In the genomic region with DNA sequence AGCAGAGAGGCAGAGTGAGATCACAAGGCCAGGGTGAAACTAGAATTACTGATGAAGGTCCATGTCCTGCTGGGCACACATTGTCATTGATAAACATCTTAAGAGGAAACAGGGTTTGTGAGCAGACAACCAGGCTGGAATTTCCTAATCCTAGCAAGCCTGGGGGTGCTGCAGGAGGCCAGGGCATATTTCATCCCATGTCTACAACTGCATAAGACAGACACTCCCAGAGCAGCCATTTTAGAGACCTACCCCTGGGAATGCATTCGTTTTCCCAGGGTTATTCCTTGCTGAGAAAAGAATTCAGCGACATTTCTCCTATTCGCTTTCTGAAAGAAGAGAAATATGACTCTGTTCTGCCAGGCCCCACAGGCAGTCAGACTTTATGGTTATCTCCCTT, we compare ENCODE assay signal across 7 cellular contexts. TPM values are rescaled to one million over a fixed set of nuclear protein-coding genes. Genes with fewer than 3 reads are reported as not detected.
DNase-seq lines count a peak whose midpoint lies in the region; ATAC-seq and TF ChIP-seq lines count a peak whose summit lies in the region.
"Not testable (repeated sequence)": the region's sequence is repeated elsewhere in the genome, so short reads cannot be mapped to it uniquely, and the experiment has no call there.
"Had no signal": no experiment of that assay in that cellular context is flagged by ENCODE, and none has a peak within 500 bp of the region (broad histone marks: within the 10 kb centered on the region; RNA-seq: fewer than 3 reads in every experiment).

No MANE protein-coding gene starts in this region.

- not testable (repeated sequence) for H3K27me3 Mint-ChIP-seq in GM23338 (ENCODE audit: insufficient read depth, low read depth, poor library complexity); endodermal cell (ENCODE audit: insufficient read depth)

- peak; percentile 12 for DNase-seq in ELF-1 (ENCODE audit: low read depth, low spot score)
- peak; percentile 22 for DNase-seq in GM23338 (ENCODE audit: low spot score)
- DNase-seq in KBM-7 = peak; percentile 6
- peak; percentile 58 for DNase-seq in endodermal cell

- H4K20me1 ChIP-seq in GM23338 (replicated peaks; ENCODE audit: insufficient read depth) = not testable (repeated sequence)

- not testable (repeated sequence) for H3K79me2 ChIP-seq in GM23338 (replicated peaks; ENCODE audit: insufficient read depth)

- H3K4me3 ChIP-seq in GM23338; HEK293 (ENCODE audit: low read depth, low read length); endodermal cell (ENCODE audit: low read length): not testable (repeated sequence)

- H3K27ac ChIP-seq in GM23338 (ENCODE audit: low read depth); HEK293 (ENCODE audit: extremely low read depth, low read depth, low read length); endodermal cell (ENCODE audit: low read depth, low read length): not testable (repeated sequence)

- not testable (repeated sequence) for H3K27me3 ChIP-seq in GM23338 (ENCODE audit: insufficient read depth); endodermal cell (ENCODE audit: control insufficient read depth, insufficient read depth, low read length, poor library complexity, severe bottlenecking)

- not testable (repeated sequence) for H3K4me3 Mint-ChIP-seq in GM23338, endodermal cell

- WGBS in endodermal cell (ENCODE audit: insufficient coverage in 1 of 2, insufficient read length in 1 of 2), 2 experiments = 85 to 89% methylated on average over 3 of the region's 3 CpGs

- not testable (repeated sequence) for H2AFZ ChIP-seq in GM23338

- H3K9me2 ChIP-seq in GM23338 (ENCODE audit: insufficient read depth) = not testable (repeated sequence)

- H3K36me3 Mint-ChIP-seq in GM23338 (ENCODE audit: low read depth) (peaks cover 16% of the 10 kb centered on the region; the same call in 2 of the 3 replicates), endodermal cell (ENCODE audit: low read depth) (peaks cover 14% of the 10 kb centered on the region)

- not testable (repeated sequence) for H3K9me3 ChIP-seq in HEK293 (ENCODE audit: control insufficient read depth, insufficient read depth, low read depth, low read length)
- peaks cover 22% of the 10 kb centered on the region for H3K9me3 ChIP-seq in endodermal cell (ENCODE audit: control insufficient read depth, low read length)

- peaks cover 18% of the 10 kb centered on the region for H3K9me3 Mint-ChIP-seq in GM23338
- H3K9me3 Mint-ChIP-seq in endodermal cell = peaks cover 34% of the 10 kb centered on the region

- not testable (repeated sequence) for H3K4me1 ChIP-seq in GM23338 (ENCODE audit: insufficient read depth); HEK293 (ENCODE audit: control insufficient read depth, insufficient read depth, low read length); endodermal cell (ENCODE audit: control insufficient read depth, insufficient read depth, low read length)

- H3K4me2 ChIP-seq in GM23338 = not testable (repeated sequence)

- H3K9ac ChIP-seq in endodermal cell (ENCODE audit: extremely low read depth, low read length, poor library complexity, severe bottlenecking) = not testable (repeated sequence)

- CTCF ChIA-PET in HEK293 (lab: Yijun Ruan, JAX) = interaction anchor here (0.7 kb wide), 1 partner anchor 179 kb away, joined by 4 read pairs; no protein-coding TSS in a partner anchor

- ATAC-seq in GM23338 = not testable (repeated sequence)

- in situ Hi-C loops in KBM-7 (cut with MboI; ENCODE audit: low pct_unique_long_range_greater_than_20kb, low sequenced_read_pairs) = not testable (repeated sequence)

- not testable (repeated sequence) for H3K27ac Mint-ChIP-seq in GM23338, endodermal cell

- H3K4me1 Mint-ChIP-seq in GM23338, endodermal cell: not testable (repeated sequence)

- H3K36me3 ChIP-seq in GM23338 (ENCODE audit: insufficient read depth); HEK293 (ENCODE audit: control insufficient read depth in 2 of 2, insufficient read depth in 1 of 2, low read length in 2 of 2); endodermal cell (ENCODE audit: control insufficient read depth, insufficient read depth, low read length): not testable (repeated sequence)

- POLR2A ChIA-PET in HEK293 (lab: Yijun Ruan, JAX) = not testable (repeated sequence)

- TF ChIP-seq CTCF in GM23338 (conservative IDR thresholded peaks at IDR 0.05; ENCODE audit: low read depth in 2 of 2); HEK293 (tag by site-specific recombination; IDR thresholded peaks at IDR 0.05); endodermal cell (conservative IDR thresholded peaks at IDR 0.05): not testable (repeated sequence)

- H3F3A ChIP-seq in GM23338 (replicated peaks; ENCODE audit: low read depth) = not testable (repeated sequence)

TF ChIP-seq in HEK293, 187 proteins besides CTCF, POLR2A, EP300 and RAD21:
- 0 out of 2 replicates have a peak, but pooled peaks have one; percentile 67 for TF ChIP-seq ZNF626 (tag by site-specific recombination; IDR thresholded peaks at IDR 0.05)
- peak; percentile 43; the same call in 1 of the 2 replicates for TF ChIP-seq GLIS1 (tag by site-specific recombination; IDR thresholded peaks at IDR 0.05)
- peak; percentile 82 for TF ChIP-seq SETDB1 (IDR thresholded peaks at IDR 0.05; ENCODE audit: insufficient read length, low read length)

RNA-seq across cellular contexts. Expression of gene RASGRF2, which starts 57.5 kb away (rescaled TPM):
- total RNA-seq in GM23338 (2014; rRNA removed; shearing (Covaris generic)) = 15.0 and 19.2 TPM in 2 replicates
- polyA plus RNA-seq in GM23338 (2016; fragmentation: Nextera tagmentation; extraction: Ambion mirVana) = 4.3 and 5.0 TPM in 2 replicates
- 10 to 100 TPM in 1 of 2 donors, under 1 TPM in 1; 0.64 to 14.4 TPM for total RNA-seq in endodermal cell
- polyA plus RNA-seq in endodermal cell (2013, experiment 1 of 2) = 2.4 TPM
- 2.0 TPM for polyA plus RNA-seq in endodermal cell (2013, experiment 2 of 2)
- total RNA-seq: A172, G401 had no signal

Comparison
In these comparisons a context has a peak if more than half of its experiments do, and no peak if none do; other contexts are left out.
1. DNase-seq: peak in every context shown above with its lines; median percentile 58 in endodermal cell; 22 in GM23338; 12 in ELF-1; 6 in KBM-7.